In genomic region chr3:48402281-48402732, GRCh38 we compare ENCODE assay signal across 9 cellular contexts. TPM values are rescaled to one million over a fixed set of nuclear protein-coding genes. Genes with fewer than 3 reads are reported as not detected.
DNase-seq lines count a peak whose midpoint lies in the region; FAIRE-seq and TF ChIP-seq lines count a peak whose summit lies in the region.
"Had no signal": no experiment of that assay in that cellular context is flagged by ENCODE, and none has a peak within 500 bp of the region (broad histone marks: within the 10 kb centered on the region; RNA-seq: fewer than 3 reads in every experiment).

No MANE protein-coding gene starts in this region.

- H3K4me3 ChIP-seq in left ventricle myocardium inferior (no peak overlapping the region), spleen (no peak overlapping the region)

- H3K27me3 Mint-ChIP-seq in activated T-helper 2 cell treated with anti-CD3 and anti-CD28 coated beads, Interferon-gamma antibody, Interleukin-2, Interleukin-4, amounts not matched to agents 10 μg/mL and 5 μg/mL and 100 μg/mL, durations not matched to agents 14 hours and 24 hours and 36 hours (ENCODE audit: low read depth): no peaks in the 10 kb centered on the region

- DNase-seq in H54 (ENCODE audit: insufficient read length, low spot score) (peak; percentile 78), left ventricle myocardium inferior (peak; percentile 64), spleen (no peak), HT-29 (ENCODE audit: low spot score) (no peak), NCI-H1694 (lab: John Stamatoyannopoulos, UW) (no peak), NCI-H187 (lab: John Stamatoyannopoulos, UW) (no peak), NCI-H446 (lab: John Stamatoyannopoulos, UW) (no peak)
- peak; percentile 7 for DNase-seq in activated T-helper 2 cell treated with anti-CD3 and anti-CD28 coated beads, Interferon-gamma antibody, Interleukin-2, Interleukin-4, amounts not matched to agents 10 μg/mL and 5 μg/mL and 100 μg/mL, durations not matched to agents 14 hours and 24 hours and 36 hours (ENCODE audit: low spot score)

- TF ChIP-seq POLR2A in H54 (IDR thresholded peaks at IDR 0.05; ENCODE audit: low read depth, low read length) (no peak), spleen (IDR thresholded peaks at IDR 0.05) (no peak)

- no peaks in the 10 kb centered on the region for H3K27me3 ChIP-seq in left ventricle myocardium inferior (ENCODE audit: low read depth)
- H3K27me3 ChIP-seq in spleen (replicated peaks in 1 of 7): no peaks in the 10 kb centered on the region

- no peak overlapping the region for H3K27ac Mint-ChIP-seq in activated T-helper 2 cell treated with anti-CD3 and anti-CD28 coated beads, Interferon-gamma antibody, Interleukin-2, Interleukin-4, amounts not matched to agents 10 μg/mL and 5 μg/mL and 100 μg/mL, durations not matched to agents 14 hours and 24 hours and 36 hours

- peaks cover 13% of the 10 kb centered on the region for H3K4me1 ChIP-seq in left ventricle myocardium inferior
- peaks cover 0 to 50% (median 17%) of the 10 kb centered on the region in 6 donors for H3K4me1 ChIP-seq in spleen

- H3K4me1 Mint-ChIP-seq in activated T-helper 2 cell treated with anti-CD3 and anti-CD28 coated beads, Interferon-gamma antibody, Interleukin-2, Interleukin-4, amounts not matched to agents 10 μg/mL and 5 μg/mL and 100 μg/mL, durations not matched to agents 14 hours and 24 hours and 36 hours (ENCODE audit: low read depth): no peaks in the 10 kb centered on the region

- H3K4me3 Mint-ChIP-seq in activated T-helper 2 cell treated with anti-CD3 and anti-CD28 coated beads, Interferon-gamma antibody, Interleukin-2, Interleukin-4, amounts not matched to agents 10 μg/mL and 5 μg/mL and 100 μg/mL, durations not matched to agents 14 hours and 24 hours and 36 hours (ENCODE audit: low read depth): no peak overlapping the region

- no peaks in the 10 kb centered on the region for H3K36me3 Mint-ChIP-seq in activated T-helper 2 cell treated with anti-CD3 and anti-CD28 coated beads, Interferon-gamma antibody, Interleukin-2, Interleukin-4, amounts not matched to agents 10 μg/mL and 5 μg/mL and 100 μg/mL, durations not matched to agents 14 hours and 24 hours and 36 hours (ENCODE audit: low read depth)
- H3K36me3 Mint-ChIP-seq: activated naive CD4-positive, alpha-beta T cell treated with anti-CD3 and anti-CD28 coated beads, Interleukin-2, amount 50 U/mL, for 72 hours had no signal

- TF ChIP-seq CTCF in left ventricle myocardium inferior (IDR thresholded peaks at IDR 0.05; ENCODE audit: borderline replicate concordance) (no peak), spleen (IDR thresholded peaks at IDR 0.05 in 8 of 11, conservative IDR thresholded peaks at IDR 0.05 in 3 of 11) (no peak)

- H3K36me3 ChIP-seq in left ventricle myocardium inferior: peaks cover 37% of the 10 kb centered on the region
- H3K36me3 ChIP-seq in spleen: peaks cover 0 to 20% (median 0%) of the 10 kb centered on the region in 6 donors

- no peaks in the 10 kb centered on the region for H3K9me3 Mint-ChIP-seq in activated T-helper 2 cell treated with anti-CD3 and anti-CD28 coated beads, Interferon-gamma antibody, Interleukin-2, Interleukin-4, amounts not matched to agents 10 μg/mL and 5 μg/mL and 100 μg/mL, durations not matched to agents 14 hours and 24 hours and 36 hours
- H3K9me3 Mint-ChIP-seq: activated naive CD4-positive, alpha-beta T cell treated with anti-CD3 and anti-CD28 coated beads, Interleukin-2, amount 50 U/mL, for 72 hours had no signal

- H3K27ac ChIP-seq in left ventricle myocardium inferior (replicated peaks) (peak overlapping the region; percentile 61), spleen (peak overlapping the region in 6 of 8 donors; percentile 43 to 63 (median 56))

- H3K9me3 ChIP-seq in left ventricle myocardium inferior (replicated peaks) (no peaks in the 10 kb centered on the region), spleen (no peaks in the 10 kb centered on the region)

- WGBS in spleen, 5 donors: 66 to 78% (median 77%) methylated on average over 7 to 8 of the region's 8 CpGs

- no peak for FAIRE-seq in H54 (lab: Jason Lieb, UNC)

- intact Hi-C loops in activated T-helper 2 cell treated with anti-CD3 and anti-CD28 coated beads, Interferon-gamma antibody, Interleukin-2, Interleukin-4, amounts not matched to agents 10 μg/mL and 5 μg/mL and 100 μg/mL, durations not matched to agents 14 hours and 24 hours and 36 hours (cut with micrococcal nuclease): loop anchor here (5.0 kb wide), 1 partner anchor 235 kb away; the partner anchor contains the start of gene SLC26A6
- intact Hi-C loops in left ventricle myocardium inferior (cut with micrococcal nuclease): loop anchor here (5.0 kb wide), 1 partner anchor 35 kb away; no protein-coding TSS in a partner anchor
- intact Hi-C loops in spleen (cut with DNase I; ENCODE audit: low total_unique reads): no loop called here

RNA-seq across cellular contexts. Expression of gene PLXNB1, which starts 27.6 kb away (rescaled TPM):
- total RNA-seq in activated T-helper 2 cell treated with anti-CD3 and anti-CD28 coated beads, Interferon-gamma antibody, Interleukin-2, Interleukin-4, amounts not matched to agents 10 μg/mL and 5 μg/mL and 100 μg/mL, durations not matched to agents 14 hours and 24 hours and 36 hours: 6.8 and 7.0 TPM in 2 replicates
- total RNA-seq in left ventricle myocardium inferior (42.6 TPM), spleen (10 to 100 TPM; 31.8 to 95.9 (median 58.2) TPM)
- 10 to 100 TPM; 12.3 to 58.3 (median 35.8) TPM for polyA plus RNA-seq in spleen
- total RNA-seq in HT-29 (2014; rRNA removed; shearing (Covaris generic)): 194 and 209 TPM in 2 replicates

RNA-seq across cellular contexts. Expression of gene FBXW12, which starts 30.3 kb away (rescaled TPM):
- 0.14 TPM in 1 of 2 replicates, not detected in the other for total RNA-seq in activated T-helper 2 cell treated with anti-CD3 and anti-CD28 coated beads, Interferon-gamma antibody, Interleukin-2, Interleukin-4, amounts not matched to agents 10 μg/mL and 5 μg/mL and 100 μg/mL, durations not matched to agents 14 hours and 24 hours and 36 hours
- total RNA-seq in left ventricle myocardium inferior (not detected), spleen (under 1 TPM in 2 of 7 donors, not detected in 5; 0.33 to 0.42 TPM)
- polyA plus RNA-seq in spleen: not detected
- not detected in 2 replicates for total RNA-seq in HT-29 (2014; rRNA removed; shearing (Covaris generic))
- total RNA-seq: activated naive CD4-positive, alpha-beta T cell treated with anti-CD3 and anti-CD28 coated beads, Interleukin-2, amount 50 U/mL, for 72 hours had no signal

RNA-seq across cellular contexts. Expression of gene CCDC51, which starts 37.6 kb away (rescaled TPM):
- 22.2 and 23.7 TPM in 2 replicates for total RNA-seq in activated T-helper 2 cell treated with anti-CD3 and anti-CD28 coated beads, Interferon-gamma antibody, Interleukin-2, Interleukin-4, amounts not matched to agents 10 μg/mL and 5 μg/mL and 100 μg/mL, durations not matched to agents 14 hours and 24 hours and 36 hours
- total RNA-seq in left ventricle myocardium inferior: 13.9 TPM
- total RNA-seq in spleen: 10 to 100 TPM in 6 of 7 donors, 1 to 10 TPM in 1; 8.4 to 22.2 (median 18.7) TPM
- 10 to 100 TPM; 10.2 to 15.8 (median 12.4) TPM for polyA plus RNA-seq in spleen
- total RNA-seq in HT-29 (2014; rRNA removed; shearing (Covaris generic)): 19.1 and 24.3 TPM in 2 replicates

RNA-seq across cellular contexts. Expression of gene TMA7, which starts 37.8 kb away (rescaled TPM):
- 270 and 289 TPM in 2 replicates for total RNA-seq in activated T-helper 2 cell treated with anti-CD3 and anti-CD28 coated beads, Interferon-gamma antibody, Interleukin-2, Interleukin-4, amounts not matched to agents 10 μg/mL and 5 μg/mL and 100 μg/mL, durations not matched to agents 14 hours and 24 hours and 36 hours
- total RNA-seq in left ventricle myocardium inferior (258 TPM), spleen (100 to 1,000 TPM; 145 to 258 (median 170) TPM)
- polyA plus RNA-seq in spleen: 100 to 1,000 TPM; 606 to 753 (median 701) TPM
- total RNA-seq in HT-29 (2014; rRNA removed; shearing (Covaris generic)): 173 and 180 TPM in 2 replicates

RNA-seq across cellular contexts. Expression of gene ATRIP, which starts 44.2 kb away (rescaled TPM):
- total RNA-seq in activated T-helper 2 cell treated with anti-CD3 and anti-CD28 coated beads, Interferon-gamma antibody, Interleukin-2, Interleukin-4, amounts not matched to agents 10 μg/mL and 5 μg/mL and 100 μg/mL, durations not matched to agents 14 hours and 24 hours and 36 hours: 16.9 and 17.5 TPM in 2 replicates
- 4.3 TPM for total RNA-seq in left ventricle myocardium inferior
- 10 to 100 TPM in 1 of 7 donors, 1 to 10 TPM in 6; 6.4 to 10.0 (median 7.0) TPM for total RNA-seq in spleen
- polyA plus RNA-seq in spleen: 1 to 10 TPM; 5.2 to 5.7 (median 5.2) TPM
- total RNA-seq in HT-29 (2014; rRNA removed; shearing (Covaris generic)): 6.7 and 7.7 TPM in 2 replicates

Comparison
In these comparisons a context has a peak if more than half of its experiments do, and no peak if none do; other contexts are left out.
1. DNase-seq: peak in H54 (single experiment), activated T-helper 2 cell treated with anti-CD3 and anti-CD28 coated beads, Interferon-gamma antibody, Interleukin-2, Interleukin-4, amounts not matched to agents 10 μg/mL and 5 μg/mL and 100 μg/mL, durations not matched to agents 14 hours and 24 hours and 36 hours (single experiment) and left ventricle myocardium inferior (single experiment); none in spleen (single experiment), HT-29 (single experiment), NCI-H1694 (single experiment), NCI-H187 (0 of 2) and NCI-H446 (0 of 2).